26 cellular contexts compared by ENCODE assay signal in genomic region chr17:8619294-8619693, GRCh38.
"Had no signal": no experiment of that assay in that cellular context is flagged by ENCODE, and none has a peak within 500 bp of the region (broad histone marks: within the 10 kb centered on the region; RNA-seq: fewer than 3 reads in every experiment).

No MANE protein-coding gene starts in this region.

- H3K4me3 Mint-ChIP-seq: activated CD8-positive, alpha-beta T cell treated with anti-CD3 and anti-CD28 coated beads, Interleukin-2, amount 10 ng/mL, durations not matched to agents 7 days and 5 days; activated naive CD8-positive, alpha-beta T cell treated with anti-CD3 and anti-CD28 coated beads, Interleukin-2, amount 10 ng/mL, durations not matched to agents 7 days and 5 days; central memory CD8-positive, alpha-beta T cell; T-helper 17 cell; WTC11 had no signal

- DNase-seq: activated CD4-positive, alpha-beta T cell treated with anti-CD3 and anti-CD28 coated beads for 48 hours; activated CD4-positive, alpha-beta T cell treated with anti-CD3 and anti-CD28 coated beads, Interleukin-2, amount 50 U/mL, for 4 hours; activated CD4-positive, CD25-positive, alpha-beta regulatory T cell treated with anti-CD3 and anti-CD28 coated beads, Interleukin-2, amount 50 U/mL, for 72 hours; activated CD8-positive, alpha-beta memory T cell treated with anti-CD3 and anti-CD28 coated beads, Interleukin-2, amount 50 U/mL, for 48 hours; activated CD8-positive, alpha-beta T cell treated with anti-CD3 and anti-CD28 coated beads, Interleukin-2, amount 10 ng/mL, durations not matched to agents 7 days and 5 days; activated naive CD4-positive, alpha-beta T cell treated with anti-CD3 and anti-CD28 coated beads, Interleukin-2, amount 50 U/mL, for 16 hours; activated naive CD8-positive, alpha-beta T cell treated with anti-CD3 and anti-CD28 coated beads, Interleukin-2, amount 10 ng/mL, durations not matched to agents 7 days and 5 days; activated T-cell treated with anti-CD3 and anti-CD28 coated beads, Interleukin-2, amount 50 U/mL, for 1 hour; adrenal gland; anterior cingulate cortex; MG63; MV-4-11; NCI-H1092 treated with DMSO at 0.1 percent for 48 hours; NCI-H1417 treated with DMSO at 0.1 percent for 48 hours; NCI-H1694 treated with DMSO at 0.1 percent for 48 hours; NCI-H2081; NCI-H510A treated with DMSO at 0.1 percent for 48 hours; NCI-H69; NK-92 treated with Interleukin-12 subunit alpha and Interleukin-12 subunit beta, amount 100 ng/mL, for 24 hours; Peyer's patch; SHP77; T-helper 17 cell; T-helper 9 cell had no signal

- H3K4me1 Mint-ChIP-seq: central memory CD8-positive, alpha-beta T cell; T-helper 17 cell had no signal

- H3K9me3 Mint-ChIP-seq: activated naive CD8-positive, alpha-beta T cell treated with anti-CD3 and anti-CD28 coated beads, Interleukin-2, amount 10 ng/mL, durations not matched to agents 7 days and 5 days; central memory CD8-positive, alpha-beta T cell had no signal

- H3K27ac Mint-ChIP-seq: activated CD8-positive, alpha-beta T cell treated with anti-CD3 and anti-CD28 coated beads, Interleukin-2, amount 10 ng/mL, durations not matched to agents 7 days and 5 days; activated naive CD8-positive, alpha-beta T cell treated with anti-CD3 and anti-CD28 coated beads, Interleukin-2, amount 10 ng/mL, durations not matched to agents 7 days and 5 days; T-helper 17 cell; WTC11 had no signal

- H3K4me3 ChIP-seq: adrenal gland, MG63, Peyer's patch, SJSA1 had no signal
